Comparison of ENCODE assay signal across 30 cellular contexts in the genomic region with DNA sequence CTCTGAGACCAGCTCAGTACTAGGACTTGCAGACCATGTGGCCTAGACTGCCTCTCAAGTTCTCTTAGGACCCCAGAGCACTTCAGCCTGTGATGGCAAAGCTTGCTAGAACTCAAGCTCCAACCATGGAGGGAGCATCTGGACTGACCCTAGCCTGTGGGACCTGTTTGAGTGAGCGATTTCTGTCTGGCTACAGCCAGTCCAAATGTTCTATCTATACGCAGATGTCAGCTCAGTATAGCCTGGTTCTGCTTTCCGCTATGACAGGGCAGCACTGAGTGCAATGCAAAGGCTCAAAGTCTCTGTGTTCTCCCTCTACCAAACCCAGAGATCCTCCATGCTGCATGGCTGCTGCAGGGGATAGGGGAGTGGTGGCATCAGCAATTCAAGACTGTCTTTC. TPM values are rescaled to one million over a fixed set of nuclear protein-coding genes. Genes with fewer than 3 reads are reported as not detected.
"Had no signal": no experiment of that assay in that cellular context is flagged by ENCODE, and none has a peak within 500 bp of the region (broad histone marks: within the 10 kb centered on the region; RNA-seq: fewer than 3 reads in every experiment).

No MANE protein-coding gene starts in this region.

- H3K27me3 Mint-ChIP-seq: activated naive CD8-positive, alpha-beta T cell; progenitor cell of endocrine pancreas had no signal

- FAIRE-seq: colon, frontal cortex, islet of Langerhans had no signal

- H3K4me3 Mint-ChIP-seq: activated naive CD8-positive, alpha-beta T cell; naive thymus-derived CD8-positive, alpha-beta T cell; stimulated activated naive CD8-positive, alpha-beta T cell treated with anti-CD3 and anti-CD28 coated beads, Interleukin-15, amount 100 ng/mL, for 72 hours; T-helper 2 cell treated with Interferon-gamma antibody and Interleukin-4, amounts not matched to agents 5 μg/mL and 100 μg/mL, for 36 hours had no signal

- H3K27ac Mint-ChIP-seq: activated naive CD8-positive, alpha-beta T cell; naive thymus-derived CD8-positive, alpha-beta T cell; progenitor cell of endocrine pancreas; T-helper 2 cell treated with Interferon-gamma antibody and Interleukin-4, amounts not matched to agents 5 μg/mL and 100 μg/mL, for 36 hours had no signal

- ATAC-seq: activated CD4-positive, CD25-positive, alpha-beta regulatory T cell treated with anti-CD3 and anti-CD28 coated beads, Interleukin-2, amount 50 U/mL, for 24 hours; body of pancreas; left lung; naive thymus-derived CD8-positive, alpha-beta T cell; sciatic nerve; stimulated activated naive CD8-positive, alpha-beta T cell treated with anti-CD3 and anti-CD28 coated beads, Interleukin-15, amount 100 ng/mL, for 72 hours had no signal

- H3K4me3 ChIP-seq: adrenal gland, body of pancreas, left lung, lower lobe of right lung, skin epidermis, thyroid gland had no signal

- H3K36me3 Mint-ChIP-seq: activated naive CD8-positive, alpha-beta T cell; naive thymus-derived CD8-positive, alpha-beta T cell had no signal

- H3K9me3 Mint-ChIP-seq: T-helper 2 cell treated with Interferon-gamma antibody and Interleukin-4, amounts not matched to agents 5 μg/mL and 100 μg/mL, for 36 hours had no signal

- H3K4me1 ChIP-seq: adrenal gland, body of pancreas, left lung, lower lobe of right lung had no signal

- H3K27me3 ChIP-seq: adrenal gland, body of pancreas, left lung, thyroid gland had no signal

- H3K4me1 Mint-ChIP-seq: naive thymus-derived CD8-positive, alpha-beta T cell; stimulated activated naive CD8-positive, alpha-beta T cell treated with anti-CD3 and anti-CD28 coated beads, Interleukin-15, amount 100 ng/mL, for 72 hours had no signal

- H3K9me3 ChIP-seq: adrenal gland, body of pancreas, left lung, lower lobe of right lung, thyroid gland had no signal

- H3K36me3 ChIP-seq: adrenal gland, left lung, lower lobe of right lung, thyroid gland had no signal

- H3K27ac ChIP-seq: adrenal gland, body of pancreas, epithelial cell of prostate, left lung, lower lobe of right lung, skin epidermis, thyroid gland had no signal

- DNase-seq: activated CD4-positive, alpha-beta T cell treated with anti-CD3 and anti-CD28 coated beads for 48 hours; activated CD4-positive, alpha-beta T cell treated with anti-CD3 and anti-CD28 coated beads, Interleukin-2, amount 50 U/mL, for 48 hours; activated CD8-positive, alpha-beta memory T cell treated with anti-CD3 and anti-CD28 coated beads for 24 hours; activated effector memory CD4-positive, alpha-beta T cell treated with Interleukin-2 at 50 U/mL for 16 hours; activated naive CD4-positive, alpha-beta T cell treated with Interleukin-2 at 50 U/mL for 16 hours; adrenal gland; aorta; body of pancreas; dermis blood vessel endothelial cell; effector CD4-positive, alpha-beta T cell; left lung; lower lobe of right lung; mesenchymal stem cell; naive thymus-derived CD8-positive, alpha-beta T cell; stimulated activated CD4-positive, alpha-beta T cell treated with anti-CD3 and anti-CD28 coated beads, Interleukin-12 subunit alpha, Interleukin-12 subunit beta, amount 100 ng/mL, for 4 hours; stimulated activated CD4-positive, alpha-beta T cell treated with anti-CD3 and anti-CD28 coated beads, Interleukin-4, amount 100 ng/mL, for 1 hour; stimulated activated naive CD8-positive, alpha-beta T cell treated with anti-CD3 and anti-CD28 coated beads, Interleukin-15, amount 100 ng/mL, for 72 hours; substantia nigra; T-helper 1 cell; thyroid gland had no signal

RNA-seq across cellular contexts. Expression of gene PPM1H, which starts 20.7 kb away (rescaled TPM):
- total RNA-seq: naive thymus-derived CD8-positive, alpha-beta T cell had no signal
- polyA plus RNA-seq: naive thymus-derived CD8-positive, alpha-beta T cell had no signal
